19 cellular contexts compared by ENCODE assay signal in the genomic region with DNA sequence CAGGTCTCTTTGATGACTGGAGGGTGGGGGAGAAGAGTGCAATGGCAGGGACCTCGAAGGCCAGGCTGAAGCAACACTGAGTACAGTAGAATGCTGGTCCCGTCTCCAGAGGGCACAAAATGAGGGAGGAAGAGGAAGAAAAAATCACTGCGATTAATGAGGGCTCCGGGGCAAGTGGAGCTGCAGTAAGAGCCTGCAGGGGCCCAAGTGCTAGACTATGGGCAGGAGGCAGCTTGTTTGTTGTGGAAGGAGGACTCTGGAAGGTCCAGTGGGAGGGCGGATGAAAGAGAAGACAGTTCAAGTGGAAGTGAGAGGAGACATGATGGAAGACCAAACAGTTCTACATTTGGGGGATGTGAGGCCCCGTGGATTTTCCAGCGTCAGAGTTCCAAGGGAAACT. TPM values are rescaled to one million over a fixed set of nuclear protein-coding genes. Genes with fewer than 3 reads are reported as not detected.
DNase-seq lines count a peak whose midpoint lies in the region; ATAC-seq and TF ChIP-seq lines count a peak whose summit lies in the region.
"Had no signal": no experiment of that assay in that cellular context is flagged by ENCODE, and none has a peak within 500 bp of the region (broad histone marks: within the 10 kb centered on the region; RNA-seq: fewer than 3 reads in every experiment).

No MANE protein-coding gene starts in this region.

- no peaks in the 10 kb centered on the region for H3K27me3 ChIP-seq in Peyer's patch
- no peaks in the 10 kb centered on the region for H3K27me3 ChIP-seq in osteoblast (ENCODE audit: insufficient read depth, low read length)
- H3K27me3 ChIP-seq: MG63 had no signal

- no peak overlapping the region for H3K27ac ChIP-seq in Peyer's patch
- peak overlapping the region; percentile 83 for H3K27ac ChIP-seq in caudate nucleus (ENCODE audit: low read depth, low read length)
- no peak overlapping the region for H3K27ac ChIP-seq in osteoblast (ENCODE audit: low read depth, low read length)
- H3K27ac ChIP-seq in temporal lobe (ENCODE audit: low read depth, low read length): peak overlapping the region; percentile 84
- H3K27ac ChIP-seq: RWPE1, SK-N-MC had no signal

- DNase-seq in Peyer's patch: peak in 2 of 3 donors; percentile 10 to 19
- no peak for DNase-seq in caudate nucleus (lab: John Stamatoyannopoulos, UW)
- peak; percentile 48 for DNase-seq in osteoblast (ENCODE audit: insufficient read length, low spot score, missing footprints)
- DNase-seq in activated T-cell treated with anti-CD3 and anti-CD28 coated beads for 4 hours: no peak
- DNase-seq: ACHN, Calu3, KBM-7, MG63, NCI-H1105 treated with DMSO at 0.1 percent for 48 hours, NCI-H146, NCI-H2029, NCI-H526 treated with DMSO at 0.1 percent for 48 hours, SIG-M5 had no signal

- no peaks in the 10 kb centered on the region for H3K36me3 ChIP-seq in Peyer's patch
- H3K36me3 ChIP-seq in osteoblast (ENCODE audit: insufficient read depth, low read length): no peaks in the 10 kb centered on the region
- H3K36me3 ChIP-seq: MG63 had no signal

- no peak overlapping the region for H2AFZ ChIP-seq in osteoblast (ENCODE audit: low read length)

- TF ChIP-seq CTCF in Peyer's patch (IDR thresholded peaks at IDR 0.05) (no peak), osteoblast (IDR thresholded peaks at IDR 0.05; ENCODE audit: extremely low read depth, low read depth, low read length) (no peak)

- H3K4me1 ChIP-seq in Peyer's patch: peaks cover 0 to 39% (median 0%) of the 10 kb centered on the region in 4 donors
- peaks cover 3% of the 10 kb centered on the region for H3K4me1 ChIP-seq in osteoblast (ENCODE audit: insufficient read depth, low read length)

- H3K9me3 ChIP-seq in Peyer's patch: no peaks in the 10 kb centered on the region
- no peaks in the 10 kb centered on the region for H3K9me3 ChIP-seq in osteoblast (ENCODE audit: low read depth, low read length)
- H3K9me3 ChIP-seq: MG63 had no signal

- H3K4me2 ChIP-seq in osteoblast (ENCODE audit: insufficient read depth, low read length): no peak overlapping the region

- H3K4me3 ChIP-seq in Peyer's patch: no peak overlapping the region
- no peak overlapping the region for H3K4me3 ChIP-seq in osteoblast (ENCODE audit: insufficient read depth, low read length)
- H3K4me3 ChIP-seq: MG63, SK-N-MC had no signal

- H3K79me2 ChIP-seq in osteoblast (ENCODE audit: insufficient read depth, low read length): no peaks in the 10 kb centered on the region

- no peak for TF ChIP-seq POLR2A in Peyer's patch (IDR thresholded peaks at IDR 0.05)

- no peaks in the 10 kb centered on the region for H4K20me1 ChIP-seq in osteoblast (ENCODE audit: insufficient read depth, low read length)

- ATAC-seq in HG02571 (IDR thresholded peaks at IDR 0.05; ENCODE audit: unreplicated experiment): no peak
- no peak for ATAC-seq in HG03571 (IDR thresholded peaks at IDR 0.05; ENCODE audit: unreplicated experiment)
- ATAC-seq: HCT116 had no signal

RNA-seq across cellular contexts. Expression of a gene that starts 17.4 kb away (rescaled TPM):
- total RNA-seq in Peyer's patch (1 to 10 TPM in 2 of 4 donors, under 1 TPM in 2; 0.53 to 4.1 (median 1.1) TPM), osteoblast (1.8 and 2.9 TPM in 2 replicates), temporal lobe (27.5 TPM)

RNA-seq across cellular contexts. Expression of a gene that starts 33.6 kb away (rescaled TPM):
- total RNA-seq in Peyer's patch: 10 to 100 TPM in 1 of 4 donors, 1 to 10 TPM in 3; 3.5 to 11.6 (median 6.8) TPM
- total RNA-seq in osteoblast: 16.5 and 18.1 TPM in 2 replicates
- 19.4 TPM for total RNA-seq in temporal lobe

Comparison
In these comparisons a context has a peak if more than half of its experiments do, and no peak if none do; other contexts are left out.
1. DNase-seq: peak in Peyer's patch (2 of 3) and osteoblast (single experiment); none in caudate nucleus (0 of 61) and activated T-cell treated with anti-CD3 and anti-CD28 coated beads for 4 hours (single experiment).
2. H3K27ac ChIP-seq: peak in caudate nucleus (single experiment) and temporal lobe (single experiment); none in Peyer's patch (0 of 4) and osteoblast (single experiment).